In genomic region chr20:53091789-53092188, GRCh38 we compare ENCODE assay signal across 1 cellular context.
TF ChIP-seq lines count a peak whose summit lies in the region.

No MANE protein-coding gene starts in this region.

TF ChIP-seq in HepG2, 621 proteins besides CTCF, POLR2A, EP300 and RAD21 (continued from another document):
- TF ChIP-seq ARID5B (CRISPR knock-in tag; IDR thresholded peaks at IDR 0.05): peak; percentile 53
- no peak for TF ChIP-seq KLF11 (CRISPR knock-in tag; IDR thresholded peaks at IDR 0.05)
- 0 out of 2 replicates have a peak, but pooled peaks have one; percentile 3 for TF ChIP-seq ZNF280D (CRISPR knock-in tag; IDR thresholded peaks at IDR 0.05)
- no peak for TF ChIP-seq JUND (CRISPR knock-in tag; IDR thresholded peaks at IDR 0.05)
- TF ChIP-seq ATF4 (CRISPR knock-in tag; IDR thresholded peaks at IDR 0.05): 0 out of 4 replicates have a peak, but pooled peaks of 1 of the 2 experiments have one; percentile 15
- TF ChIP-seq ZNF34 (CRISPR knock-in tag; IDR thresholded peaks at IDR 0.05; ENCODE audit: borderline replicate concordance): no peak
- TF ChIP-seq PCBP2 (optimal IDR thresholded peaks at IDR 0.05; ENCODE audit: low read depth, low read length, poor library complexity, severe bottlenecking): no peak
- TF ChIP-seq GATAD2A (CRISPR knock-in tag; IDR thresholded peaks at IDR 0.05): peak; percentile 57
- TF ChIP-seq POLR2AphosphoS5 (IDR thresholded peaks at IDR 0.05; ENCODE audit: low read depth, low read length): no peak
- TF ChIP-seq KMT2A (CRISPR knock-in tag; IDR thresholded peaks at IDR 0.05): no peak
- no peak for TF ChIP-seq ZNF329 (CRISPR knock-in tag; IDR thresholded peaks at IDR 0.05; ENCODE audit: low read depth)
- TF ChIP-seq FOXP1 (IDR thresholded peaks at IDR 0.05): no peak
- TF ChIP-seq FOXP1 (CRISPR knock-in tag; IDR thresholded peaks at IDR 0.05): peak; percentile 20; the same call in 1 of the 2 replicates
- 0 out of 2 replicates have a peak, but pooled peaks have one; percentile 29 for TF ChIP-seq CEBPG (CRISPR knock-in tag; IDR thresholded peaks at IDR 0.05)
- 0 out of 2 replicates have a peak, but pooled peaks have one; percentile 21 for TF ChIP-seq RXRB (CRISPR knock-in tag; IDR thresholded peaks at IDR 0.05; ENCODE audit: borderline replicate concordance)
- TF ChIP-seq SAP130 (CRISPR knock-in tag; IDR thresholded peaks at IDR 0.05; ENCODE audit: low read depth): 0 out of 2 replicates have a peak, but pooled peaks have one; percentile 20
- TF ChIP-seq KLF16 (CRISPR knock-in tag; IDR thresholded peaks at IDR 0.05): 0 out of 4 replicates have a peak, but pooled peaks of 1 of the 2 experiments have one; percentile 45
- TF ChIP-seq RARA (CRISPR knock-in tag; IDR thresholded peaks at IDR 0.05): peak; percentile 57; the same call in 1 of the 2 replicates
- TF ChIP-seq SIN3A (IDR thresholded peaks at IDR 0.05; ENCODE audit: borderline replicate concordance, low read depth, low read length): no peak
- no peak for TF ChIP-seq GMEB2 (CRISPR knock-in tag; IDR thresholded peaks at IDR 0.05; ENCODE audit: low read depth)
